23 cellular contexts compared by ENCODE assay signal in the genomic region with DNA sequence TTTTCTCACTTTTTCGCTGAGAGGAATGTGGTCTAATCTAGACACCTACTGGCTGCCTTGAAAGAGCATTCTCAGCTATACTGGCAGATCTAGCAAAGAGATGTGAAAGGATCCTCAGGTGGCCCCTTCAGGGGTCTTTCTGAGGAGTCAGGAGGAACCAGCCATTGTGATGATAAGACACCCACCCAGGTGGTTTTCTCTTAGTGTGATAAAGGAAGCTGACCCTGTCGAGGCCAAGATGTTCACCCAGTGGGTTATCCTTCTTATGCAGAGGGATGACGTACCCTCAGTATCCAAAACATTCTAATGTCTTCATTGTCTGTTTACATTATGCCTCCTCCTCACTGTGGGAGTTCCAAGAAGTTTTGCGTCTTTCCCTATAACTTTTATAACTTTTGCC.
DNase-seq lines count a peak whose midpoint lies in the region; ATAC-seq lines count a peak whose summit lies in the region.
"Had no signal": no experiment of that assay in that cellular context is flagged by ENCODE, and none has a peak within 500 bp of the region (broad histone marks: within the 10 kb centered on the region; RNA-seq: fewer than 3 reads in every experiment).

No MANE protein-coding gene starts in this region.

- H3K36me3 ChIP-seq in HUES64 (ENCODE audit: insufficient read depth, low read length): no peaks in the 10 kb centered on the region
- H3K36me3 ChIP-seq: HAP-1, Peyer's patch had no signal

- DNase-seq in ELF-1 (ENCODE audit: low read depth, low spot score) (peak; percentile 39), iPS DF 19.7 (ENCODE audit: low read depth, low spot score) (peak; percentile 73), iPS-NIHi7 (ENCODE audit: extremely low spot score) (peak; percentile 35), SW480 (ENCODE audit: low spot score) (no peak), amygdala (lab: John Stamatoyannopoulos, UW) (no peak)
- no peak for DNase-seq in activated naive CD8-positive, alpha-beta T cell treated with anti-CD3 and anti-CD28 coated beads, Interleukin-2, amount 50 U/mL, for 24 hours
- DNase-seq: 8988T, HFFc6, NCI-H1048, NCI-H1417, NCI-H187, NCI-H2081 treated with DMSO at 0.1 percent for 48 hours, NCI-H2171, NCI-H226, NCI-H510A, NCI-H69, OCI-M1, Peyer's patch, SHP77 treated with DMSO at 0.1 percent for 48 hours had no signal

- H3K27me3 Mint-ChIP-seq in activated naive CD8-positive, alpha-beta T cell treated with anti-CD3 and anti-CD28 coated beads, Interleukin-2, amount 50 U/mL, for 24 hours: no peaks in the 10 kb centered on the region
- H3K27me3 Mint-ChIP-seq: IgD-negative memory B cell had no signal

- no peak overlapping the region for H3K9ac ChIP-seq in HUES64 (ENCODE audit: low read depth, low read length)
- H3K9ac ChIP-seq: KMS-11 had no signal

- no peak overlapping the region for H3K4me3 Mint-ChIP-seq in activated naive CD8-positive, alpha-beta T cell treated with anti-CD3 and anti-CD28 coated beads, Interleukin-2, amount 50 U/mL, for 24 hours
- H3K4me3 Mint-ChIP-seq: HFFc6 had no signal

- no peak overlapping the region for H3K27ac Mint-ChIP-seq in activated naive CD8-positive, alpha-beta T cell treated with anti-CD3 and anti-CD28 coated beads, Interleukin-2, amount 50 U/mL, for 24 hours
- H3K27ac Mint-ChIP-seq: HFFc6 had no signal

- H3K4me1 Mint-ChIP-seq in activated naive CD8-positive, alpha-beta T cell treated with anti-CD3 and anti-CD28 coated beads, Interleukin-2, amount 50 U/mL, for 24 hours: peaks cover 5% of the 10 kb centered on the region

- no peak overlapping the region for H3K4me3 ChIP-seq in HUES64 (ENCODE audit: low read length)
- H3K4me3 ChIP-seq: HAP-1, Peyer's patch had no signal

- H3K4me1 ChIP-seq in HUES64 (ENCODE audit: insufficient read depth, low read length): peaks cover 7% of the 10 kb centered on the region
- H3K4me1 ChIP-seq: HAP-1, Peyer's patch had no signal

- WGBS in HUES64: 27% methylated on average over 4 of the region's 4 CpGs

- ATAC-seq in activated naive CD8-positive, alpha-beta T cell treated with anti-CD3 and anti-CD28 coated beads, Interleukin-2, amount 50 U/mL, for 24 hours: no peak

- H3K9me3 ChIP-seq in HUES64 (ENCODE audit: insufficient read depth, low read depth, low read length): peaks cover 7% of the 10 kb centered on the region
- H3K9me3 ChIP-seq: HAP-1 had no signal

- H3K27me3 ChIP-seq in HUES64 (ENCODE audit: insufficient read depth, low read length): no peaks in the 10 kb centered on the region
- H3K27me3 ChIP-seq: Peyer's patch had no signal

- peak overlapping the region; percentile 95; the same call in 1 of the 2 replicates for H3K27ac ChIP-seq in HUES64 (ENCODE audit: low read depth, low read length)
- H3K27ac ChIP-seq: KMS-11, Peyer's patch had no signal

- peaks cover 8% of the 10 kb centered on the region for H3K9me3 Mint-ChIP-seq in activated naive CD8-positive, alpha-beta T cell treated with anti-CD3 and anti-CD28 coated beads, Interleukin-2, amount 50 U/mL, for 24 hours
- H3K9me3 Mint-ChIP-seq: HFFc6, IgD-negative memory B cell had no signal

- H3K36me3 Mint-ChIP-seq in activated naive CD8-positive, alpha-beta T cell treated with anti-CD3 and anti-CD28 coated beads, Interleukin-2, amount 50 U/mL, for 24 hours (ENCODE audit: low read depth): peaks cover 8% of the 10 kb centered on the region

Comparison
In these comparisons a context has a peak if more than half of its experiments do, and no peak if none do; other contexts are left out.
1. DNase-seq: peak in ELF-1 (single experiment), iPS DF 19.7 (single experiment) and iPS-NIHi7 (single experiment); none in SW480 (single experiment), activated naive CD8-positive, alpha-beta T cell treated with anti-CD3 and anti-CD28 coated beads, Interleukin-2, amount 50 U/mL, for 24 hours (single experiment) and amygdala (0 of 56).